1 cellular context compared by ENCODE assay signal in genomic region chr7:15628876-15629275, GRCh38.
TF ChIP-seq lines count a peak whose summit lies in the region.

No MANE protein-coding gene starts in this region.

TF ChIP-seq in WTC11, 78 proteins besides CTCF, POLR2A, EP300 and RAD21 (continued from another document):
- no peak for TF ChIP-seq ZNF281 (CRISPR knock-in tag; IDR thresholded peaks at IDR 0.05)
- TF ChIP-seq MYBL2 (CRISPR knock-in tag; IDR thresholded peaks at IDR 0.05): no peak
- TF ChIP-seq, protein P1, sequence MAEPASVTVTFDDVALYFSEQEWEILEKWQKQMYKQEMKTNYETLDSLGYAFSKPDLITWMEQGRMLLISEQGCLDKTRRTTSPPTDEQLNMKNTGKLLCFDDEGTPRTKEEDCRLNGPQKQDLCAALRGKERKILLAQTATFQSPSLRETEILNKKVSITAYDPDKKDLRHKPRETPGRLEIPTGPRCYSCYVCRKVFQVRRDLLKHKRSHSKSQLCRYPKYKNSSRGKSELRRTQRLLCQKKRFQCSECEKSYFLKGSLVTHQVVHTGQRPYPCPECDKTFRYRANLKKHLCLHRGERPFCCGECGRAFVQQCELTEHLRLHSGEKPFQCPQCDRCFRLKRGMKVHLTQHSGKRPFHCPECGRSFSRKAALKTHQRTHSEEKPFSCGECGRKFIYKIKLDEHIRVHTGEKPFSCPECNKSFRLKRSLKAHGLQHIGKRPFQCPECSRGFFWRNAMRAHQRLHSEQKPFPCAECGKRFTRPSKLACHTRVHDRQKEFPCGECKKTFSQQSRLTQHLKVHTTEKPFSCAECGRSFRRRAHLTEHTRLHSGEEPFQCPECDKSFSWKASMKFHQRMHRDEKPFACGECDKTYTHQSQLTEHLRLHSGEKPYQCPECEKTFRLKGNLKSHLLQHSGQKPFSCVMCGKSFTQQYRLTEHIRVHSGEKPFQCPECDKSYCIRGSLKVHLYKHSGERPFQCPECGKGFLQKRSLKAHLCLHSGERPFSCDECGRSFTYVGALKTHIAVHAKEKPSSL (CRISPR knock-in tag; conservative IDR thresholded peaks at IDR 0.05): no peak
